ENCODE assay signal across 8 cellular contexts in the genomic region with DNA sequence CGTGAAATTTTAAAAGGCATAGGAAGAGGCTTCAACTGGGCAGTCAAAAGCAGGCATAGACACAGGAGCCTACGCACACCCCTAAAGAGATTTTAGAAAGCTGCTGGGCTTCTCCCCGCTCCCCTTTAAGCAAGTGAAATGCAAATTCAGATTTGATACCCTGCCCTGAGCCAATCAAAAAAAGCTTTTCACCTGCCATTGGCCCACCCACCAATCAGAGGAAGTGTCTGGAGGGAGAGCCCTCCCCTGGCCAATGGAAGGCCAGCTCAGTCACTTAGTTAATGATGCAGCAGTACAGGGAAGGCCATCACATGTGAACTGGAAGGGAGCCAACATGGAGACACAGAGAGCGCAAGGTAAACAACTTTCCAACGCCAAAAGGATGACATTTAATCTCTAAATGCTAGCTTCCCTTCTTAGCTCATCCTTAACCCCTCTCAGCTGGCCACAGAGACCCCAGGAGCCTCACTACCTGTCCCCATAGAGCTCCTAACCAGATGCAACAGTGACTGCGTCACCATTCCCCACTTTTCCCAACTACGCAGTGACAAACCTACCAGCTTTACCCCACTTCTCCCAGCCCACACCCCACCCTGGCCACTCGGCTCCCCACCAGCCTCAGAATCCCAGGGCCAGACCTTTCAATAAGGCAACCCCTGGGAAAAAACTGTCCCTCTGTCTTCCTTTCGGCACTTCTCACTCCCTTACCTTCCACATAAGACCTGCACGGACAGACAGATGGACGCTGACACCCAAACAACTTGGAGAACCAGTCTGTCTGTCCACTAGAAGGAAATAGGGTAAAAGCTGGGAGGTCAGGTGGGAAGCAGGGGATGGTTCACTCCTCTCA.
DNase-seq lines count a peak whose midpoint lies in the region; ATAC-seq and TF ChIP-seq lines count a peak whose summit lies in the region.

No MANE protein-coding gene starts in this region.

- CTCF ChIA-PET in AG04450 (lab: Charles Lee) (interaction anchor here (0.6 to 7.4 kb wide), 9 partner anchors 12 to 141 kb away, joined by 3 to 80 read pairs (median 21); no protein-coding TSS in a partner anchor), SK-N-SH (lab: Yijun Ruan, JAX) (interaction anchor here (0.9 to 6.5 kb wide), 11 partner anchors 11 to 416 kb away, joined by 3 to 26 read pairs (median 5); no protein-coding TSS in a partner anchor)

- H3K36me3 ChIP-seq in SK-N-SH (replicated peaks in 1 of 2; ENCODE audit: control insufficient read depth in 1 of 2, insufficient read depth in 2 of 2, low read length in 1 of 2) (peaks cover 0 to 5% of the 10 kb centered on the region in 2 experiments), ascending aorta (peaks cover 7 to 38% of the 10 kb centered on the region in 2 donors)

- ATAC-seq in GM18520 (IDR thresholded peaks at IDR 0.05; ENCODE audit: unreplicated experiment) (peak; percentile 56), HG02973 (IDR thresholded peaks at IDR 0.05; ENCODE audit: unreplicated experiment) (peak; percentile 55)

- peak overlapping the region; percentile 20 to 82 (median 72) for H3K4me3 Mint-ChIP-seq in immature natural killer cell

- H3K27me3 Mint-ChIP-seq in immature natural killer cell (ENCODE audit: low read depth in 3 of 3), result peaks cover 8 to 29% (median 26%) of the 10 kb centered on the region in 3 donors

- intact Hi-C loops in ascending aorta (cut with DNase I), result loop anchor here (5.0 kb wide), 2 partner anchors 384 to 419 kb away; a partner anchor contains a TSS

- no peak overlapping the region for H3K4me2 ChIP-seq in SK-N-SH

- peak overlapping the region; percentile 95 to 99 (median 98) for H3K27ac Mint-ChIP-seq in immature natural killer cell

- H2AFZ ChIP-seq in SK-N-SH (ENCODE audit: low read depth), result no peak overlapping the region

- TF ChIP-seq CTCF in AG04450 (IDR thresholded peaks at IDR 0.05; ENCODE audit: low read depth, low read length) (no peak), SK-N-SH (IDR thresholded peaks at IDR 0.05) (no peak), ascending aorta (IDR thresholded peaks at IDR 0.05) (no peak)

- H3K36me3 Mint-ChIP-seq in immature natural killer cell, result peaks cover 0 to 4% (median 4%) of the 10 kb centered on the region in 3 donors

- H4K20me1 ChIP-seq in SK-N-SH (ENCODE audit: insufficient read depth), result no peaks in the 10 kb centered on the region

- no peak for TF ChIP-seq EP300 in SK-N-SH (IDR thresholded peaks at IDR 0.05; ENCODE audit: borderline replicate concordance in 1 of 2, low read depth in 1 of 2, low read length in 1 of 2)

- H3K4me3 ChIP-seq in AG04450 (ENCODE audit: low read depth, low read length) (no peak overlapping the region), SK-N-SH (ENCODE audit: low read depth in 2 of 2, low read length in 1 of 2) (no peak overlapping the region), ascending aorta (peak overlapping the region; percentile 72 to 79)

- 89% methylated on average over 11 of the region's 11 CpGs for WGBS in SK-N-SH (ENCODE audit: low lambda C conversion rate)

- H3K27ac ChIP-seq in AG04450 (ENCODE audit: low read depth, low read length) (peak overlapping the region; percentile 21), SK-N-SH (ENCODE audit: low read depth in 2 of 2, low read length in 1 of 2) (no peak overlapping the region), ascending aorta (peak overlapping the region; percentile 95 to 98)

- no peaks in the 10 kb centered on the region for H3K9me2 ChIP-seq in SK-N-SH

- POLR2A ChIA-PET in AG04450 (lab: Yijun Ruan, JAX), result interaction anchor here (1.8 to 2.0 kb wide), 2 partner anchors 39 to 46 kb away, joined by 8 to 12 read pairs; no protein-coding TSS in a partner anchor
- POLR2A ChIA-PET in SK-N-SH (lab: Yijun Ruan, JAX), result no interaction called here

- H3K79me2 ChIP-seq in SK-N-SH (ENCODE audit: insufficient read depth), result no peaks in the 10 kb centered on the region; the same call in 1 of the 2 replicates

- no peaks in the 10 kb centered on the region for H3F3A ChIP-seq in SK-N-SH (replicated peaks; ENCODE audit: insufficient read depth)

- H3K27me3 ChIP-seq in AG04450 (ENCODE audit: control insufficient read depth, insufficient read depth, low read length), result no peaks in the 10 kb centered on the region
- no peaks in the 10 kb centered on the region for H3K27me3 ChIP-seq in SK-N-SH (ENCODE audit: insufficient read depth)
- H3K27me3 ChIP-seq in ascending aorta, result no peaks in the 10 kb centered on the region

- no peak overlapping the region for H3K9ac ChIP-seq in SK-N-SH

- peaks cover 0 to 6% (median 1%) of the 10 kb centered on the region in 6 donors for H3K9me3 Mint-ChIP-seq in immature natural killer cell

- H3K9me3 ChIP-seq in AG04450 (ENCODE audit: control insufficient read depth, insufficient read depth, low read length) (no peaks in the 10 kb centered on the region), SK-N-SH (no peaks in the 10 kb centered on the region), ascending aorta (no peaks in the 10 kb centered on the region)

- no peak for DNase-seq in AG04450 (ENCODE audit: low read depth, low spot score)
- peak; percentile 66 for DNase-seq in SK-N-SH
- DNase-seq in ascending aorta (ENCODE audit: low spot score in 2 of 2), result peak; percentile 85 to 97
- peak in 1 of 3 donors; percentile 33 for DNase-seq in immature natural killer cell
- DNase-seq in stimulated activated CD4-positive, alpha-beta T cell treated with anti-CD3 and anti-CD28 coated beads, Interleukin-15, amount 100 ng/mL, for 24 hours, result peak; percentile 72
- DNase-seq in ecto neural progenitor cell (ENCODE audit: low spot score), result no peak

- peaks cover 0 to 5% of the 10 kb centered on the region in 2 experiments; a peak in 1 of 4 replicates for H3K4me1 ChIP-seq in SK-N-SH (ENCODE audit: control insufficient read depth in 1 of 2, insufficient read depth in 2 of 2, low read depth in 1 of 2, low read length in 1 of 2)
- peaks cover 19 to 56% of the 10 kb centered on the region in 2 donors for H3K4me1 ChIP-seq in ascending aorta

- peaks cover 61 to 74% of the 10 kb centered on the region in 2 donors for H3K4me1 Mint-ChIP-seq in immature natural killer cell

- TF ChIP-seq RAD21 in SK-N-SH (IDR thresholded peaks at IDR 0.05; ENCODE audit: low read length), result no peak

TF ChIP-seq in SK-N-SH, 30 proteins besides CTCF, POLR2A, EP300 and RAD21:
- TF ChIP-seq RFX5 (IDR thresholded peaks at IDR 0.05; ENCODE audit: low read length), result 0 out of 2 replicates have a peak, but pooled peaks have one; percentile 17
- TF ChIP-seq MXI1 (IDR thresholded peaks at IDR 0.05; ENCODE audit: low read depth, low read length), result no peak

Comparison
In these comparisons a context has a peak if more than half of its experiments do, and no peak if none do; other contexts are left out.
1. DNase-seq: peak in SK-N-SH (single experiment), ascending aorta (2 of 2) and stimulated activated CD4-positive, alpha-beta T cell treated with anti-CD3 and anti-CD28 coated beads, Interleukin-15, amount 100 ng/mL, for 24 hours (single experiment); none in AG04450 (single experiment) and ecto neural progenitor cell (single experiment).
2. H3K27ac ChIP-seq: peak in AG04450 (single experiment) and ascending aorta (2 of 2); none in SK-N-SH (0 of 2).
3. H3K4me3 ChIP-seq: peak in ascending aorta (2 of 2); none in AG04450 (single experiment) and SK-N-SH (0 of 2).